21 cellular contexts compared by ENCODE assay signal in genomic region chr14:90857866-90858265, GRCh38. TPM values are rescaled to one million over a fixed set of nuclear protein-coding genes. Genes with fewer than 3 reads are reported as not detected.
A peak's percentile ranks its signal among the peaks of the same experiment; 100 is the strongest.
DNase-seq lines count a peak whose midpoint lies in the region; ATAC-seq, FAIRE-seq and TF ChIP-seq lines count a peak whose summit lies in the region.
"Had no signal": no experiment of that assay in that cellular context is flagged by ENCODE, and none has a peak within 500 bp of the region (broad histone marks: within the 10 kb centered on the region; RNA-seq: fewer than 3 reads in every experiment).

No MANE protein-coding gene starts in this region.

- peak; percentile 60 for DNase-seq in COLO829 (ENCODE audit: low spot score)
- DNase-seq in endothelial cell of umbilical vein (ENCODE audit: low read depth, low spot score), result peak; percentile 9
- no peak for DNase-seq in lower lobe of right lung
- DNase-seq in activated CD4-positive, CD25-positive, alpha-beta regulatory T cell (lab: John Stamatoyannopoulos, UW), result no peak
- no peak for DNase-seq in dorsolateral prefrontal cortex
- DNase-seq: EL, GF-D8, NCI-H1694, NCI-H2081 treated with DMSO at 0.1 percent for 48 hours, NCI-H446, NCI-H526, PC-9, SHP77 treated with DMSO at 0.1 percent for 48 hours, SK-N-SH had no signal

- H3K4me1 ChIP-seq in OCI-LY3 (ENCODE audit: low read length) (peaks cover 4% of the 10 kb centered on the region), endothelial cell of umbilical vein (ENCODE audit: control insufficient read depth, extremely low read depth, insufficient read depth, low read length) (no peaks in the 10 kb centered on the region), lower lobe of right lung (peaks cover 10% of the 10 kb centered on the region)

- H3K79me2 ChIP-seq in OCI-LY3 (ENCODE audit: low read length), result no peaks in the 10 kb centered on the region
- no peaks in the 10 kb centered on the region for H3K79me2 ChIP-seq in endothelial cell of umbilical vein (ENCODE audit: control insufficient read depth, insufficient read depth, low read length)

- H4K20me1 ChIP-seq in OCI-LY3 (ENCODE audit: insufficient read depth, low read length), result no peaks in the 10 kb centered on the region
- H4K20me1 ChIP-seq in endothelial cell of umbilical vein (replicated peaks; ENCODE audit: control insufficient read depth, extremely low read depth, insufficient read depth, low read length), result no peaks in the 10 kb centered on the region

- H3K9ac ChIP-seq in OCI-LY3 (ENCODE audit: low read length) (no peak overlapping the region), endothelial cell of umbilical vein (replicated peaks; ENCODE audit: extremely low read depth, insufficient read depth, low read length) (no peak overlapping the region)
- H3K9ac ChIP-seq: SK-N-SH had no signal

- H3K36me3 ChIP-seq in OCI-LY3 (replicated peaks; ENCODE audit: low read depth, low read length) (no peaks in the 10 kb centered on the region), endothelial cell of umbilical vein (ENCODE audit: control insufficient read depth in 2 of 2, extremely low read depth in 1 of 2, insufficient read depth in 2 of 2, low read length in 2 of 2) (no peaks in the 10 kb centered on the region), lower lobe of right lung (no peaks in the 10 kb centered on the region)

- peak overlapping the region; percentile 25; the same call in 1 of the 2 replicates for H3K4me2 ChIP-seq in OCI-LY3 (ENCODE audit: low read length)
- H3K4me2 ChIP-seq in endothelial cell of umbilical vein (ENCODE audit: insufficient read depth, low read length), result no peak overlapping the region
- H3K4me2 ChIP-seq: GM23338, PC-9, SK-N-SH had no signal

- intact Hi-C loops in endothelial cell of umbilical vein (cut with micrococcal nuclease) (no loop called here), lower lobe of right lung (cut with DNase I) (no loop called here), dorsolateral prefrontal cortex (cut with DNase I) (no loop called here)

- no peaks in the 10 kb centered on the region for H3K27me3 ChIP-seq in OCI-LY3 (ENCODE audit: low read depth, low read length)
- no peaks in the 10 kb centered on the region for H3K27me3 ChIP-seq in endothelial cell of umbilical vein (ENCODE audit: control insufficient read depth in 2 of 2, insufficient read depth in 2 of 2, low read length in 2 of 2)
- H3K27me3 ChIP-seq in lower lobe of right lung (ENCODE audit: low read depth), result no peaks in the 10 kb centered on the region
- H3K27me3 ChIP-seq in dorsolateral prefrontal cortex, result no peaks in the 10 kb centered on the region

- ATAC-seq in lower lobe of right lung (no peak), GM19463 (IDR thresholded peaks at IDR 0.05; ENCODE audit: unreplicated experiment) (no peak), GM19455 (IDR thresholded peaks at IDR 0.05; ENCODE audit: unreplicated experiment) (no peak)
- ATAC-seq: GM23338, HCT116 had no signal

- dilution Hi-C loops in endothelial cell of umbilical vein (cut with MboI; ENCODE audit: extremely low pct_ligation_motif_present, low sequenced_read_pairs), result no loop called here

- CTCF ChIA-PET in endothelial cell of umbilical vein (lab: Charles Lee), result interaction anchor here (1.1 to 2.0 kb wide), 3 partner anchors 10 to 315 kb away, joined by 4 to 8 read pairs (median 4); no protein-coding TSS in a partner anchor

- no peaks in the 10 kb centered on the region for H3K9me3 ChIP-seq in OCI-LY3 (ENCODE audit: insufficient read depth, low read length)
- H3K9me3 ChIP-seq in endothelial cell of umbilical vein (replicated peaks; ENCODE audit: control insufficient read depth, insufficient read depth, low read length), result no peaks in the 10 kb centered on the region
- H3K9me3 ChIP-seq in lower lobe of right lung, result no peaks in the 10 kb centered on the region
- H3K9me3 ChIP-seq: SK-N-SH had no signal

- H3K27ac ChIP-seq in OCI-LY3 (ENCODE audit: low read length), result no peak overlapping the region
- no peak overlapping the region for H3K27ac ChIP-seq in endothelial cell of umbilical vein (ENCODE audit: insufficient read depth, low read depth, low read length)
- no peak overlapping the region for H3K27ac ChIP-seq in lower lobe of right lung
- H3K27ac ChIP-seq in dorsolateral prefrontal cortex, result peak overlapping the region in 1 of 59 donors; percentile 40
- H3K27ac ChIP-seq: PC-9, RWPE1 had no signal

- FAIRE-seq in endothelial cell of umbilical vein (lab: Jason Lieb, UNC), result no peak
- FAIRE-seq: D721Med had no signal

- TF ChIP-seq CTCF in OCI-LY3 (IDR thresholded peaks at IDR 0.05; ENCODE audit: low read depth, low read length), result no peak
- TF ChIP-seq CTCF in endothelial cell of umbilical vein (IDR thresholded peaks at IDR 0.05; ENCODE audit: extremely low read depth in 1 of 2, insufficient read depth in 1 of 2, low read depth in 1 of 2, low read length in 2 of 2), result no peak
- no peak for TF ChIP-seq CTCF in lower lobe of right lung (IDR thresholded peaks at IDR 0.05)
- no peak for TF ChIP-seq CTCF in dorsolateral prefrontal cortex (IDR thresholded peaks at IDR 0.05 in 54 of 56, conservative IDR thresholded peaks at IDR 0.05 in 2 of 56; ENCODE audit: low read depth in 1 of 56, partially characterized antibody in 56 of 56)

- no peaks in the 10 kb centered on the region for H3K9me1 ChIP-seq in endothelial cell of umbilical vein (replicated peaks; ENCODE audit: control insufficient read depth, extremely low read depth, insufficient read depth, low read length)

- POLR2A ChIA-PET in endothelial cell of umbilical vein (lab: Charles Lee), result interaction anchor here (0.8 kb wide), 1 partner anchor 54 kb away, joined by 3 read pairs; no protein-coding TSS in a partner anchor

- H2AFZ ChIP-seq in OCI-LY3 (ENCODE audit: low read depth, low read length), result no peak overlapping the region
- H2AFZ ChIP-seq in endothelial cell of umbilical vein (ENCODE audit: low read depth, low read length), result no peak overlapping the region
- H2AFZ ChIP-seq: GM23338, PC-9 had no signal

- H3K4me3 ChIP-seq in OCI-LY3 (ENCODE audit: low read length) (peak overlapping the region; percentile 25; the same call in 1 of the 2 replicates), endothelial cell of umbilical vein (replicated peaks in 1 of 3; ENCODE audit: insufficient read depth in 1 of 3, low read depth in 1 of 3, low read length in 3 of 3) (no peak overlapping the region), lower lobe of right lung (peak overlapping the region; percentile 22), dorsolateral prefrontal cortex (peak overlapping the region in 21 of 59 donors; percentile 1 to 39 (median 13))
- H3K4me3 ChIP-seq: GM23338, PC-9 had no signal

- no TSS peak for BruUV-seq in endothelial cell of umbilical vein (replicated peaks; lab: Mats Ljungman, UMichigan)

- no peak for TF ChIP-seq POLR2A in endothelial cell of umbilical vein (IDR thresholded peaks at IDR 0.05; ENCODE audit: low read depth, low read length)

TF ChIP-seq in endothelial cell of umbilical vein, 7 proteins besides CTCF, POLR2A, EP300 and RAD21:
- TF ChIP-seq EZH2 (IDR thresholded peaks at IDR 0.05; ENCODE audit: borderline replicate concordance, low read depth, low read length, severe bottlenecking) (no peak), MYC (IDR thresholded peaks at IDR 0.05; ENCODE audit: low read depth, low read length) (no peak), POLR2AphosphoS5 (IDR thresholded peaks at IDR 0.05; ENCODE audit: insufficient read depth, low read depth, low read length) (no peak), GATA2 (IDR thresholded peaks at IDR 0.05; ENCODE audit: insufficient read depth, insufficient read length, low read depth, low read length) (no peak), MAX (IDR thresholded peaks at IDR 0.05; ENCODE audit: insufficient read depth, insufficient read length) (no peak), FOS (IDR thresholded peaks at IDR 0.05; ENCODE audit: borderline replicate concordance, insufficient read depth, low read length) (no peak), JUN (IDR thresholded peaks at IDR 0.05; ENCODE audit: borderline replicate concordance, insufficient read depth, insufficient read length, low read depth) (no peak)
TF ChIP-seq in endothelial cell of umbilical vein: peak in this region for 0.

RNA-seq across cellular contexts. Expression of gene TTC7B, which starts 41.6 kb away (rescaled TPM):
- 76.5 and 86.4 TPM in 2 replicates for total RNA-seq in endothelial cell of umbilical vein
- polyA plus RNA-seq in endothelial cell of umbilical vein, result 46.8 and 65.5 TPM in 2 replicates
- 60.3 and 66.3 TPM in 2 replicates for polyA plus RNA-seq in endothelial cell of umbilical vein (2011; cell fraction: cytosol; rRNA removed)
- polyA plus RNA-seq in endothelial cell of umbilical vein (2011; cell fraction: nucleus; rRNA removed), result 58.0 and 60.5 TPM in 2 replicates
- polyA plus RNA-seq in endothelial cell of umbilical vein (2012), result 48.9 and 51.3 TPM in 2 replicates
- 92.1 and 99.3 TPM in 2 replicates for polyA minus RNA-seq in endothelial cell of umbilical vein
- polyA minus RNA-seq in endothelial cell of umbilical vein (2011; cell fraction: cytosol; rRNA and poly(A)+ RNA removed), result 15.5 TPM
- polyA minus RNA-seq in endothelial cell of umbilical vein (2011; cell fraction: nucleus; rRNA and poly(A)+ RNA removed), result 113 and 116 TPM in 2 replicates
- 54.1 TPM for total RNA-seq in lower lobe of right lung
- total RNA-seq in dorsolateral prefrontal cortex, result 100 to 1,000 TPM in 119 of 120 experiments, 10 to 100 TPM in 1; 90.4 to 281 (median 204) TPM

Comparison
In these comparisons a context has a peak if more than half of its experiments do, and no peak if none do; other contexts are left out.
1. DNase-seq: peak in COLO829 (single experiment) and endothelial cell of umbilical vein (single experiment); none in lower lobe of right lung (single experiment), activated CD4-positive, CD25-positive, alpha-beta regulatory T cell (0 of 4) and dorsolateral prefrontal cortex (0 of 10).
2. H3K4me3 ChIP-seq: peak in OCI-LY3 (single experiment) and lower lobe of right lung (single experiment); none in endothelial cell of umbilical vein (0 of 3).